1 cellular context compared by ENCODE assay signal in the genomic region with DNA sequence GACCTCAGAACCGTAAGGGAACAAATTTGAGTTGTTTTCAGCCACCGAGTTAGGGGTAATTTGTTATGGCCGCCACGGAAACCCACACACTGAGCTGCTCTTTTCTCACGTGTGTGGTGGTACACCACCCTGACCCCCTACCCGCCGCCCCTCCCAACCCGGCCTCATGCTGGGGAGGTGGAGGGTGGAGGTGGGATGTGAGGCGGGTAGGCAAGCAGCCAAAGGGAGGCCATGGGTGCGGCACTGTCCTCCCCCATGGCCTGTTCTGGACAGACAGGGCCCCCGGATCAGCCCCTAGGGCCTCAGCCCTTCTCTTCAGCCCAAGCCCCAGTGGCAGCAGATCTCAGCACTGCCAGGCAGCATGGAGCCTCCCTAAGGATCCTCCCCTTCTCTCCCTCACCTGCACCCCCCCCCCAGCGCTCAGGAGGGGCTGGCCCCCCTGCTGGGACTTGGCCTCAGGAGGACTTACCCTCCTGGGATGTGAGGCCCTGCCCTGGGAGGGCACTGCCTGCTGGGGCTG.
TF ChIP-seq lines count a peak whose summit lies in the region.

No MANE protein-coding gene starts in this region.

TF ChIP-seq in WTC11, 78 proteins besides CTCF, POLR2A, EP300 and RAD21 (continued from another document):
- TF ChIP-seq, protein P1, sequence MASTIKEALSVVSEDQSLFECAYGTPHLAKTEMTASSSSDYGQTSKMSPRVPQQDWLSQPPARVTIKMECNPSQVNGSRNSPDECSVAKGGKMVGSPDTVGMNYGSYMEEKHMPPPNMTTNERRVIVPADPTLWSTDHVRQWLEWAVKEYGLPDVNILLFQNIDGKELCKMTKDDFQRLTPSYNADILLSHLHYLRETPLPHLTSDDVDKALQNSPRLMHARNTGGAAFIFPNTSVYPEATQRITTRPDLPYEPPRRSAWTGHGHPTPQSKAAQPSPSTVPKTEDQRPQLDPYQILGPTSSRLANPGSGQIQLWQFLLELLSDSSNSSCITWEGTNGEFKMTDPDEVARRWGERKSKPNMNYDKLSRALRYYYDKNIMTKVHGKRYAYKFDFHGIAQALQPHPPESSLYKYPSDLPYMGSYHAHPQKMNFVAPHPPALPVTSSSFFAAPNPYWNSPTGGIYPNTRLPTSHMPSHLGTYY (CRISPR knock-in tag; IDR thresholded peaks at IDR 0.05), result no peak
- no peak for TF ChIP-seq ELF4 (CRISPR knock-in tag; IDR thresholded peaks at IDR 0.05; ENCODE audit: low read depth)
- no peak for TF ChIP-seq ZNF219 (CRISPR knock-in tag; IDR thresholded peaks at IDR 0.05; ENCODE audit: borderline replicate concordance)
- no peak for TF ChIP-seq IRF2 (CRISPR knock-in tag; IDR thresholded peaks at IDR 0.05; ENCODE audit: borderline replicate concordance, low read depth)
- TF ChIP-seq GTF2I (CRISPR knock-in tag; conservative IDR thresholded peaks at IDR 0.05), result no peak
- TF ChIP-seq, protein P2, sequence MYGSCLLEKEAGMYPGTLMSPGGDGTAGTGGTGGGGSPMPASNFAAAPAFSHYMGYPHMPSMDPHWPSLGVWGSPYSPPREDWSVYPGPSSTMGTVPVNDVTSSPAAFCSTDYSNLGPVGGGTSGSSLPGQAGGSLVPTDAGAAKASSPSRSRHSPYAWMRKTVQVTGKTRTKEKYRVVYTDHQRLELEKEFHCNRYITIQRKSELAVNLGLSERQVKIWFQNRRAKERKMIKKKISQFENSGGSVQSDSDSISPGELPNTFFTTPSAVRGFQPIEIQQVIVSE (CRISPR knock-in tag; IDR thresholded peaks at IDR 0.05; ENCODE audit: borderline replicate concordance), result no peak
- TF ChIP-seq, protein P3, sequence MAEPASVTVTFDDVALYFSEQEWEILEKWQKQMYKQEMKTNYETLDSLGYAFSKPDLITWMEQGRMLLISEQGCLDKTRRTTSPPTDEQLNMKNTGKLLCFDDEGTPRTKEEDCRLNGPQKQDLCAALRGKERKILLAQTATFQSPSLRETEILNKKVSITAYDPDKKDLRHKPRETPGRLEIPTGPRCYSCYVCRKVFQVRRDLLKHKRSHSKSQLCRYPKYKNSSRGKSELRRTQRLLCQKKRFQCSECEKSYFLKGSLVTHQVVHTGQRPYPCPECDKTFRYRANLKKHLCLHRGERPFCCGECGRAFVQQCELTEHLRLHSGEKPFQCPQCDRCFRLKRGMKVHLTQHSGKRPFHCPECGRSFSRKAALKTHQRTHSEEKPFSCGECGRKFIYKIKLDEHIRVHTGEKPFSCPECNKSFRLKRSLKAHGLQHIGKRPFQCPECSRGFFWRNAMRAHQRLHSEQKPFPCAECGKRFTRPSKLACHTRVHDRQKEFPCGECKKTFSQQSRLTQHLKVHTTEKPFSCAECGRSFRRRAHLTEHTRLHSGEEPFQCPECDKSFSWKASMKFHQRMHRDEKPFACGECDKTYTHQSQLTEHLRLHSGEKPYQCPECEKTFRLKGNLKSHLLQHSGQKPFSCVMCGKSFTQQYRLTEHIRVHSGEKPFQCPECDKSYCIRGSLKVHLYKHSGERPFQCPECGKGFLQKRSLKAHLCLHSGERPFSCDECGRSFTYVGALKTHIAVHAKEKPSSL (CRISPR knock-in tag; conservative IDR thresholded peaks at IDR 0.05), result no peak
- no peak for TF ChIP-seq NFATC4 (CRISPR knock-in tag; IDR thresholded peaks at IDR 0.05)
